ENCODE assay signal across 17 cellular contexts in genomic region chr13:98390086-98390697, GRCh38.
DNase-seq lines count a peak whose midpoint lies in the region.
"Had no signal": no experiment of that assay in that cellular context is flagged by ENCODE, and none has a peak within 500 bp of the region (broad histone marks: within the 10 kb centered on the region; RNA-seq: fewer than 3 reads in every experiment).

No MANE protein-coding gene starts in this region.

- H3K4ac ChIP-seq in trophoblast cell (ENCODE audit: low read depth, low read length) = no peak overlapping the region

- H3K79me1 ChIP-seq in trophoblast cell (ENCODE audit: low read length) = no peaks in the 10 kb centered on the region

- H3K9me3 ChIP-seq in muscle layer of duodenum (ENCODE audit: control insufficient read depth in 1 of 2, low read length in 2 of 2) (no peaks in the 10 kb centered on the region), trophoblast cell (ENCODE audit: insufficient read depth, low read depth, low read length) (no peaks in the 10 kb centered on the region)
- H3K9me3 ChIP-seq: ascending aorta, Caco-2, MG63 had no signal

- no peak overlapping the region for H2BK120ac ChIP-seq in trophoblast cell (ENCODE audit: insufficient read depth, low read length, poor library complexity)

- peak; percentile 37 for DNase-seq in GM04503 (ENCODE audit: low read depth)
- DNase-seq in amniotic epithelial cell (ENCODE audit: low read depth) = peak; percentile 32
- DNase-seq in fibroblast of the conjunctiva (ENCODE audit: low read depth) = peak; percentile 22
- no peak for DNase-seq in nucleus accumbens (lab: John Stamatoyannopoulos, UW)
- DNase-seq in COLO829 (ENCODE audit: low spot score) = no peak
- DNase-seq in trophoblast cell = no peak
- DNase-seq in HUDEP-2 (lab: John Stamatoyannopoulos, UW; ENCODE audit: unreplicated experiment in 76 of 76) = no peak
- DNase-seq: activated CD4-positive, alpha-beta T cell treated with anti-CD3 and anti-CD28 coated beads, Interleukin-2, amount 50 U/mL, for 1 hour; Caco-2; erythroblast; islet precursor cell; MG63; NCI-H1930; NCI-H69; stimulated activated CD4-positive, alpha-beta T cell treated with anti-CD3 and anti-CD28 coated beads, Interleukin-4, amount 100 ng/mL, for 24 hours had no signal

- WGBS in trophoblast cell (ENCODE audit: extremely low coverage, insufficient coverage, insufficient read length) = no CpG with 5 or more reads among the region's 11 CpGs

- H3K27ac ChIP-seq in muscle layer of duodenum (ENCODE audit: low read length) (peak overlapping the region; percentile 19), trophoblast cell (ENCODE audit: low read depth, low read length) (no peak overlapping the region)
- H3K27ac ChIP-seq: ascending aorta had no signal

- H3K4me3 ChIP-seq in muscle layer of duodenum (ENCODE audit: low read depth in 1 of 2, low read length in 2 of 2) (no peak overlapping the region), trophoblast cell (ENCODE audit: low read depth, low read length) (no peak overlapping the region)
- H3K4me3 ChIP-seq: ascending aorta, MG63 had no signal

- H3K23ac ChIP-seq in trophoblast cell (ENCODE audit: low read length) = no peak overlapping the region

- H3K4me2 ChIP-seq in trophoblast cell (ENCODE audit: low read length) = no peak overlapping the region

- H2AFZ ChIP-seq in trophoblast cell (ENCODE audit: insufficient read depth, low read length, poor library complexity) = no peak overlapping the region

- H3K27me3 ChIP-seq in muscle layer of duodenum (ENCODE audit: low read depth, low read length) = no peaks in the 10 kb centered on the region
- no peaks in the 10 kb centered on the region for H3K27me3 ChIP-seq in trophoblast cell (ENCODE audit: insufficient read depth, low read length)
- H3K27me3 ChIP-seq: ascending aorta, MG63 had no signal

- H4K91ac ChIP-seq in trophoblast cell (ENCODE audit: low read depth, low read length) = no peak overlapping the region

- H3K18ac ChIP-seq in trophoblast cell (ENCODE audit: low read length) = no peak overlapping the region

- H3K9ac ChIP-seq in trophoblast cell (ENCODE audit: low read length) = no peak overlapping the region

- H3K36me3 ChIP-seq in muscle layer of duodenum (ENCODE audit: control insufficient read depth in 1 of 2, insufficient read depth in 2 of 2, low read length in 2 of 2) = peaks cover 8 to 23% of the 10 kb centered on the region in 2 donors
- H3K36me3 ChIP-seq in trophoblast cell (ENCODE audit: control insufficient read depth in 1 of 2, insufficient read depth in 2 of 2, low read length in 2 of 2) = peaks cover 40 to 42% of the 10 kb centered on the region in 2 experiments
- H3K36me3 ChIP-seq: ascending aorta had no signal

- no peak overlapping the region for H4K8ac ChIP-seq in trophoblast cell (ENCODE audit: low read depth, low read length)

- H3K79me2 ChIP-seq in trophoblast cell (ENCODE audit: control insufficient read depth, insufficient read depth, low read length, poor library complexity) = no peaks in the 10 kb centered on the region

- H4K12ac ChIP-seq in trophoblast cell (ENCODE audit: low read depth, low read length) = no peak overlapping the region

- no peak overlapping the region for H3K14ac ChIP-seq in trophoblast cell (ENCODE audit: low read length)

- no peak overlapping the region for H2BK12ac ChIP-seq in trophoblast cell (ENCODE audit: low read length)

- no peak overlapping the region for H2AK5ac ChIP-seq in trophoblast cell (ENCODE audit: low read length)

- H2BK5ac ChIP-seq in trophoblast cell (ENCODE audit: low read depth, low read length, poor library complexity) = no peak overlapping the region

- H3K4me1 ChIP-seq in muscle layer of duodenum (ENCODE audit: control insufficient read depth in 1 of 2, insufficient read depth in 2 of 2, low read length in 2 of 2) (no peaks in the 10 kb centered on the region), trophoblast cell (ENCODE audit: control insufficient read depth in 1 of 2, insufficient read depth in 2 of 2, low read length in 2 of 2) (no peaks in the 10 kb centered on the region)
- H3K4me1 ChIP-seq: ascending aorta, Caco-2 had no signal

Comparison
In these comparisons a context has a peak if more than half of its experiments do, and no peak if none do; other contexts are left out.
1. DNase-seq: peak in GM04503 (single experiment), amniotic epithelial cell (single experiment) and fibroblast of the conjunctiva (single experiment); none in nucleus accumbens (0 of 56), COLO829 (single experiment), trophoblast cell (0 of 2) and HUDEP-2 (0 of 76).